In genomic region chr3:69189487-69189886, GRCh38 we compare ENCODE assay signal across 34 cellular contexts.
"Had no signal": no experiment of that assay in that cellular context is flagged by ENCODE, and none has a peak within 500 bp of the region (broad histone marks: within the 10 kb centered on the region; RNA-seq: fewer than 3 reads in every experiment).

No MANE protein-coding gene starts in this region.

- H3K4me3 ChIP-seq: gastroesophageal sphincter, pancreas, prostate gland, skin epidermis, upper lobe of left lung, vagina had no signal

- DNase-seq: activated CD4-positive, alpha-beta memory T cell treated with anti-CD3 and anti-CD28 coated beads for 36 hours; activated CD4-positive, alpha-beta T cell treated with anti-CD3 and anti-CD28 coated beads, Interleukin-2, amount 10 ng/mL, durations not matched to agents 24 days and 14 days; activated CD8-positive, alpha-beta memory T cell treated with anti-CD3 and anti-CD28 coated beads, Interleukin-2, amount 50 U/mL, for 4 hours; activated gamma-delta T cell; activated naive CD4-positive, alpha-beta T cell treated with anti-CD3 and anti-CD28 coated beads, Interleukin-2, amount 10 ng/mL, durations not matched to agents 7 days and 5 days; activated naive CD8-positive, alpha-beta T cell treated with anti-CD3 and anti-CD28 coated beads, Interleukin-2, amount 10 ng/mL, durations not matched to agents 7 days and 5 days; activated T-cell treated with anti-CD3 and anti-CD28 coated beads, Interleukin-2, amount 50 U/mL, for 1 hour; amniotic stem cell; effector memory CD4-positive, alpha-beta T cell; erythroblast; head of caudate nucleus; hippocampal formation; left colon; mammary epithelial cell; midbrain; naive thymus-derived CD4-positive, alpha-beta T cell; pancreas; retina; stimulated activated CD4-positive, alpha-beta T cell treated with anti-CD3 and anti-CD28 coated beads, Interleukin-12 subunit alpha, Interleukin-12 subunit beta, amount 100 ng/mL, for 4 hours; stimulated activated CD4-positive, alpha-beta T cell treated with anti-CD3 and anti-CD28 coated beads, Interleukin-4, amount 100 ng/mL, for 1 hour; stimulated activated naive CD8-positive, alpha-beta T cell treated with anti-CD3 and anti-CD28 coated beads, Interleukin-15, amount 100 ng/mL, for 72 hours; substantia nigra; T-helper 9 cell; upper lobe of left lung had no signal

- ATAC-seq: gastroesophageal sphincter; left colon; naive thymus-derived CD4-positive, alpha-beta T cell; pancreas; sciatic nerve; stimulated activated memory B cell treated with anti-CD40 and anti-IgM and Interleukin-4, amounts not matched to agents 10 μg/mL and 1 μg/mL and 100 μg/mL, for 72 hours; stimulated activated naive CD8-positive, alpha-beta T cell treated with anti-CD3 and anti-CD28 coated beads, Interleukin-15, amount 100 ng/mL, for 72 hours had no signal

- FAIRE-seq: astrocyte, keratinocyte, pancreas, TTC549 had no signal

- H3K4me1 ChIP-seq: gastroesophageal sphincter, pancreas, prostate gland, upper lobe of left lung, vagina had no signal

- H3K27me3 ChIP-seq: gastroesophageal sphincter, pancreas, upper lobe of left lung, vagina had no signal

- H3K27ac ChIP-seq: gastroesophageal sphincter, pancreas, prostate gland, skin epidermis, upper lobe of left lung, vagina, VCaP had no signal

- H3K9me3 ChIP-seq: gastroesophageal sphincter, pancreas, prostate gland, upper lobe of left lung, vagina had no signal
